In genomic region chr9:74742792-74743389, GRCh38 we compare ENCODE assay signal across 9 cellular contexts.
DNase-seq lines count a peak whose midpoint lies in the region; ATAC-seq and TF ChIP-seq lines count a peak whose summit lies in the region.
"Had no signal": no experiment of that assay in that cellular context is flagged by ENCODE, and none has a peak within 500 bp of the region (broad histone marks: within the 10 kb centered on the region; RNA-seq: fewer than 3 reads in every experiment).

No MANE protein-coding gene starts in this region.

- H3K9me3 Mint-ChIP-seq in progenitor cell of endocrine pancreas (ENCODE audit: low read depth) = no peaks in the 10 kb centered on the region
- H3K9me3 Mint-ChIP-seq: T-helper 1 cell treated with Interleukin-12 subunit alpha and Interleukin-12 subunit beta and Interleukin-4 antibody, amounts not matched to agents 30 μg/mL and 1 μg/mL, for 36 hours had no signal

- DNase-seq in D341Med (ENCODE audit: low spot score) (peak; percentile 57), RKO (ENCODE audit: low spot score) (peak; percentile 19), fibroblast of peridontal ligament (ENCODE audit: extremely low read depth) (peak; percentile 64), progenitor cell of endocrine pancreas (ENCODE audit: low spot score, unreplicated experiment) (no peak)

- ATAC-seq in GM21390 (IDR thresholded peaks at IDR 0.05; ENCODE audit: unreplicated experiment) (peak; percentile 60), HG03354 (IDR thresholded peaks at IDR 0.05; ENCODE audit: poor library complexity, severe bottlenecking, unreplicated experiment) (no peak), GM21526 (IDR thresholded peaks at IDR 0.05; ENCODE audit: low FRiP score, unreplicated experiment) (no peak), HG03378 (IDR thresholded peaks at IDR 0.05; ENCODE audit: unreplicated experiment) (no peak)

- no peak overlapping the region for H3K4me3 Mint-ChIP-seq in progenitor cell of endocrine pancreas (ENCODE audit: low read depth)
- H3K4me3 Mint-ChIP-seq: T-helper 1 cell treated with Interleukin-12 subunit alpha and Interleukin-12 subunit beta and Interleukin-4 antibody, amounts not matched to agents 30 μg/mL and 1 μg/mL, for 36 hours had no signal

- H3K27ac Mint-ChIP-seq in progenitor cell of endocrine pancreas = no peak overlapping the region
- H3K27ac Mint-ChIP-seq: T-helper 1 cell treated with Interleukin-12 subunit alpha and Interleukin-12 subunit beta and Interleukin-4 antibody, amounts not matched to agents 30 μg/mL and 1 μg/mL, for 36 hours had no signal

- H3K4me1 Mint-ChIP-seq in progenitor cell of endocrine pancreas (ENCODE audit: low read depth) = no peaks in the 10 kb centered on the region

- TF ChIP-seq CTCF in progenitor cell of endocrine pancreas (IDR thresholded peaks at IDR 0.05; ENCODE audit: unreplicated experiment) = peak; percentile 77

- H3K36me3 Mint-ChIP-seq in progenitor cell of endocrine pancreas (ENCODE audit: insufficient read depth) = no peaks in the 10 kb centered on the region

- H3K27me3 Mint-ChIP-seq in progenitor cell of endocrine pancreas = peaks cover 6% of the 10 kb centered on the region
